ENCODE assay signal across 8 cellular contexts in the genomic region with DNA sequence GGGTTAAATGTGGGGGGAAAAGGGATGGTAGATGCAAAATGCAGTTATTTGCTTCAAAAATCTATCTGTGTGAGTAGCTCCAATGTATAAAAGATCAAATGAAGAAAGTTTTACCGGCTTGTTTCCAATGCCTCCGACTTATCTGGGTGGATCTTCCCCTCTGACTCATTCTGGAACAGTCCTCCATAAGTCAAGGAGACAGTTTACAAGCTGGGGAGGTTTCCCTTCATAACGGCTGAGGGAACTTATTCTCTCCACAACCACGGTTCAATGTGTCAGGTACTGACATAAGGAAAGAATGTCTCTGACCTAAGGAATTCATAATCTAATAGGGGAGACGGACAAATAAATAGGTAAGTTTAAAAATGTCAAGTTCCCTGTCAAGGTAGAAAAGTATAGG. TPM values are rescaled to one million over a fixed set of nuclear protein-coding genes. Genes with fewer than 3 reads are reported as not detected.
DNase-seq lines count a peak whose midpoint lies in the region; ATAC-seq and TF ChIP-seq lines count a peak whose summit lies in the region.
"Had no signal": no experiment of that assay in that cellular context is flagged by ENCODE, and none has a peak within 500 bp of the region (broad histone marks: within the 10 kb centered on the region; RNA-seq: fewer than 3 reads in every experiment).

No MANE protein-coding gene starts in this region.

- peak; percentile 25 for ATAC-seq in activated T-helper 17 cell treated with anti-CD3 and anti-CD28 coated beads, Interleukin-2, amount 50 U/mL, for 72 hours (replicated peaks)

- 72 to 75% methylated on average over 5 of the region's 5 CpGs for WGBS in thyroid gland, 2 donors

- peak overlapping the region; percentile 88 for H3K4me3 Mint-ChIP-seq in activated T-helper 17 cell treated with anti-CD3 and anti-CD28 coated beads, Interleukin-2, amount 50 U/mL, for 72 hours
- peak overlapping the region in 3 of 5 donors; percentile 15 to 60 (median 32) for H3K4me3 Mint-ChIP-seq in immature natural killer cell

- no peaks in the 10 kb centered on the region for H3K36me3 ChIP-seq in thyroid gland

- H3K27me3 ChIP-seq in thyroid gland = no peaks in the 10 kb centered on the region

- intact Hi-C loops in thyroid gland (cut with DNase I) = loop anchor here (10.0 kb wide), 1 partner anchor 163 kb away; no protein-coding TSS in a partner anchor

- H3K27ac ChIP-seq in thyroid gland = peak overlapping the region in 2 of 3 donors; percentile 29 to 68

- no peaks in the 10 kb centered on the region for H3K9me3 ChIP-seq in thyroid gland

- no peak for TF ChIP-seq CTCF in thyroid gland (IDR thresholded peaks at IDR 0.05)

- H3K27me3 Mint-ChIP-seq in activated T-helper 17 cell treated with anti-CD3 and anti-CD28 coated beads, Interleukin-2, amount 50 U/mL, for 72 hours = no peaks in the 10 kb centered on the region
- peaks cover 11 to 23% (median 20%) of the 10 kb centered on the region in 3 donors for H3K27me3 Mint-ChIP-seq in immature natural killer cell (ENCODE audit: low read depth in 3 of 3)

- TF ChIP-seq POLR2A in thyroid gland (IDR thresholded peaks at IDR 0.05) = no peak

- no peaks in the 10 kb centered on the region for H3K9me3 Mint-ChIP-seq in activated T-helper 17 cell treated with anti-CD3 and anti-CD28 coated beads, Interleukin-2, amount 50 U/mL, for 72 hours
- H3K9me3 Mint-ChIP-seq in immature natural killer cell = peaks cover 0 to 2% (median 0%) of the 10 kb centered on the region in 6 donors

- DNase-seq in HPDE6-E6E7 (ENCODE audit: extremely low spot score) = peak; percentile 59
- DNase-seq in immature natural killer cell = no peak
- no peak for DNase-seq in thyroid gland
- no peak for DNase-seq in activated CD4-positive, CD25-positive, alpha-beta regulatory T cell (lab: John Stamatoyannopoulos, UW)
- no peak for DNase-seq in activated naive CD4-positive, alpha-beta T cell treated with Interleukin-2 at 50 U/mL for 16 hours
- DNase-seq in putamen (ENCODE audit: low spot score) = no peak
- DNase-seq: activated CD8-positive, alpha-beta memory T cell treated with anti-CD3 and anti-CD28 coated beads, Interleukin-2, amount 50 U/mL, for 4 hours had no signal

- no peaks in the 10 kb centered on the region for H3K36me3 Mint-ChIP-seq in activated T-helper 17 cell treated with anti-CD3 and anti-CD28 coated beads, Interleukin-2, amount 50 U/mL, for 72 hours (ENCODE audit: low read depth)
- H3K36me3 Mint-ChIP-seq in immature natural killer cell = no peaks in the 10 kb centered on the region

- no peak overlapping the region for H3K27ac Mint-ChIP-seq in activated T-helper 17 cell treated with anti-CD3 and anti-CD28 coated beads, Interleukin-2, amount 50 U/mL, for 72 hours
- no peak overlapping the region for H3K27ac Mint-ChIP-seq in immature natural killer cell

- H3K4me3 ChIP-seq in thyroid gland (replicated peaks in 1 of 3) = no peak overlapping the region

- peaks cover 23% of the 10 kb centered on the region for H3K4me1 Mint-ChIP-seq in activated T-helper 17 cell treated with anti-CD3 and anti-CD28 coated beads, Interleukin-2, amount 50 U/mL, for 72 hours
- H3K4me1 Mint-ChIP-seq in immature natural killer cell = peaks cover 9 to 17% of the 10 kb centered on the region in 2 donors

- peaks cover 3 to 4% of the 10 kb centered on the region in 2 donors for H3K4me1 ChIP-seq in thyroid gland

RNA-seq across cellular contexts. Expression of a gene that starts 49.7 kb away (rescaled TPM):
- total RNA-seq in activated T-helper 17 cell treated with anti-CD3 and anti-CD28 coated beads, Interleukin-2, amount 50 U/mL, for 72 hours = 100 to 1,000 TPM; 124 to 355 TPM
- polyA plus RNA-seq in immature natural killer cell = 1 to 10 TPM; 5.0 to 7.1 (median 5.5) TPM
- total RNA-seq in thyroid gland = 1 to 10 TPM; 2.0 to 6.0 (median 4.1) TPM

Comparison
In these comparisons a context has a peak if more than half of its experiments do, and no peak if none do; other contexts are left out.
1. RNA of a gene that starts 49.7 kb away (total RNA-seq): 124 to 355 TPM in activated T-helper 17 cell treated with anti-CD3 and anti-CD28 coated beads, Interleukin-2, amount 50 U/mL, for 72 hours; 2.0 to 6.0 TPM in thyroid gland; every median in the first group is over 10 times any median in the second.